In the genomic region with DNA sequence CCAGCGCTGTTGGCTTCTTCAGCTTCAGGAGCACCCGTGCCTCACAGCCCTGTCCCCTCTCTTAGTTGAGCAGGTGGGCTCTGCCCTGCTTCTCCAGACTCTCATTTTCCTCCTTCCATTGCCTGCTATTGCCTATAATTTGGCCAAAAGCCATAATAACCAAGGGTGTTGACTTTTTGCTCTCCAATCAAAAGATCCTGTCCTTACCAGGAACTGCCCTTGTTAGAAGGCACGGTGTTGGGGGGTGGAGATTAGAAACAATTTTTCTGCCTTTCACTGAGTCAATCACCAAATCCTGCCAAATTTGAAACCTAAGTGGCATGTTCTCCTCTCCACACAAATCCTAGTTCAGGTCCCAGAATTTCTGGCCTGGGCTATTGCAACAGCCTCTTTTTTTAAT, we compare ENCODE assay signal across 12 cellular contexts.
DNase-seq lines count a peak whose midpoint lies in the region; ATAC-seq and FAIRE-seq lines count a peak whose summit lies in the region.
"Had no signal": no experiment of that assay in that cellular context is flagged by ENCODE, and none has a peak within 500 bp of the region (broad histone marks: within the 10 kb centered on the region; RNA-seq: fewer than 3 reads in every experiment).

No MANE protein-coding gene starts in this region.

- no peak for ATAC-seq in GM19397 (IDR thresholded peaks at IDR 0.05; ENCODE audit: unreplicated experiment)

- no peaks in the 10 kb centered on the region for H3K9me3 ChIP-seq in mucosa of stomach (ENCODE audit: control insufficient read depth, low read length)

- FAIRE-seq in HTR-8/SVneo (lab: Jason Lieb, UNC) = no peak

- no peak overlapping the region for H3K4me3 ChIP-seq in mucosa of stomach (ENCODE audit: low read length)

- H3K27me3 ChIP-seq in mucosa of stomach (ENCODE audit: control insufficient read depth, insufficient read depth, low read length) = peaks cover 17% of the 10 kb centered on the region

- DNase-seq in NCI-H1105 treated with DMSO at 0.1 percent for 48 hours (lab: John Stamatoyannopoulos, UW) (peak; percentile 4), NCI-H1105 (lab: John Stamatoyannopoulos, UW) (no peak), NCI-H2029 treated with DMSO at 0.1 percent for 48 hours (lab: John Stamatoyannopoulos, UW) (peak; percentile 50), EL (no peak), HTR-8/SVneo (ENCODE audit: insufficient read length, low spot score) (no peak)
- DNase-seq: 8988T; CD4-positive, alpha-beta memory T cell; GOT3; IMR-90; KBM-7 had no signal

- H3K4me1 ChIP-seq in mucosa of stomach (ENCODE audit: control insufficient read depth, insufficient read depth, low read length) = peaks cover 24% of the 10 kb centered on the region

- peak overlapping the region; percentile 17 for H3K9ac ChIP-seq in mucosa of stomach (ENCODE audit: low read length)

- H3K36me3 ChIP-seq in mucosa of stomach (ENCODE audit: control insufficient read depth, insufficient read depth, low read length) = no peaks in the 10 kb centered on the region

Comparison
In these comparisons a context has a peak if more than half of its experiments do, and no peak if none do; other contexts are left out.
1. DNase-seq: peak in NCI-H1105 treated with DMSO at 0.1 percent for 48 hours (single experiment) and NCI-H2029 treated with DMSO at 0.1 percent for 48 hours (single experiment); none in NCI-H1105 (single experiment), EL (single experiment) and HTR-8/SVneo (single experiment).